25 cellular contexts compared by ENCODE assay signal in genomic region chr7:141263508-141263907, GRCh38.
"Had no signal": no experiment of that assay in that cellular context is flagged by ENCODE, and none has a peak within 500 bp of the region (broad histone marks: within the 10 kb centered on the region; RNA-seq: fewer than 3 reads in every experiment).

No MANE protein-coding gene starts in this region.

- H3K27me3 ChIP-seq: adrenal gland, body of pancreas, cardiac muscle cell, colonic mucosa, dorsolateral prefrontal cortex, ovary, tibial nerve had no signal

- H3K4me1 Mint-ChIP-seq: nephron progenitor cell; stimulated activated naive B cell treated with anti-CD40 and anti-IgM and Interleukin-4, amounts not matched to agents 10 μg/mL and 1 μg/mL and 100 μg/mL, for 72 hours had no signal

- DNase-seq: activated CD4-positive, alpha-beta T cell treated with anti-CD3 and anti-CD28 coated beads for 1 hour; activated gamma-delta T cell treated with Interleukin-2 at 50 U/mL for 16 hours; adrenal gland; aorta; cerebellar nuclear complex; colonic mucosa; effector memory CD4-positive, alpha-beta T cell; left ventricle myocardium inferior; mucosa of descending colon; nephron progenitor cell; ovary; stimulated activated CD4-positive, alpha-beta T cell treated with anti-CD3 and anti-CD28 coated beads, Interleukin-12 subunit alpha, Interleukin-12 subunit beta, amount 100 ng/mL, for 4 hours; stimulated activated CD4-positive, alpha-beta T cell treated with anti-CD3 and anti-CD28 coated beads, Interleukin-4, amount 100 ng/mL, for 4 hours; stimulated activated CD8-positive, alpha-beta memory T cell treated with anti-CD3 and anti-CD28 coated beads, Interleukin-4, amount 100 ng/mL, for 48 hours; stimulated activated naive B cell treated with anti-CD40 and anti-IgM and Interleukin-4, amounts not matched to agents 10 μg/mL and 1 μg/mL and 100 μg/mL, for 72 hours; T1000 had no signal

- H3K9me3 ChIP-seq: body of pancreas, colonic mucosa, ovary had no signal

- H3K4me3 Mint-ChIP-seq: nephron progenitor cell; stimulated activated naive B cell treated with anti-CD40 and anti-IgM and Interleukin-4, amounts not matched to agents 10 μg/mL and 1 μg/mL and 100 μg/mL, for 72 hours; WTC11 had no signal

- H3K36me3 ChIP-seq: adrenal gland, cardiac muscle cell, colonic mucosa, left ventricle myocardium inferior, ovary, tibial nerve had no signal

- H3K27me3 Mint-ChIP-seq: progenitor cell of endocrine pancreas had no signal

- H3K36me3 Mint-ChIP-seq: stimulated activated naive B cell treated with anti-CD40 and anti-IgM and Interleukin-4, amounts not matched to agents 10 μg/mL and 1 μg/mL and 100 μg/mL, for 72 hours had no signal

- H3K4me3 ChIP-seq: adrenal gland, body of pancreas, cardiac muscle cell, colonic mucosa, dorsolateral prefrontal cortex, left ventricle myocardium inferior, mucosa of descending colon, ovary, skin epidermis, tibial nerve had no signal

- H3K27ac ChIP-seq: adrenal gland, body of pancreas, cardiac muscle cell, colonic mucosa, left ventricle myocardium inferior, ovary, skin epidermis had no signal

- ATAC-seq: body of pancreas; mucosa of descending colon; sciatic nerve; stimulated activated naive B cell treated with anti-CD40 and anti-IgM and Interleukin-4, amounts not matched to agents 10 μg/mL and 1 μg/mL and 100 μg/mL, for 72 hours; WTC11 had no signal

- H3K4me1 ChIP-seq: adrenal gland, body of pancreas, colonic mucosa, tibial nerve had no signal

- H3K27ac Mint-ChIP-seq: activated naive CD4-positive, alpha-beta T cell treated with anti-CD3 and anti-CD28 coated beads, Interleukin-2, amount 50 U/mL, for 72 hours; nephron progenitor cell; progenitor cell of endocrine pancreas; stimulated activated naive B cell treated with anti-CD40 and anti-IgM and Interleukin-4, amounts not matched to agents 10 μg/mL and 1 μg/mL and 100 μg/mL, for 72 hours; WTC11 had no signal
